ENCODE assay signal across 7 cellular contexts in the genomic region with DNA sequence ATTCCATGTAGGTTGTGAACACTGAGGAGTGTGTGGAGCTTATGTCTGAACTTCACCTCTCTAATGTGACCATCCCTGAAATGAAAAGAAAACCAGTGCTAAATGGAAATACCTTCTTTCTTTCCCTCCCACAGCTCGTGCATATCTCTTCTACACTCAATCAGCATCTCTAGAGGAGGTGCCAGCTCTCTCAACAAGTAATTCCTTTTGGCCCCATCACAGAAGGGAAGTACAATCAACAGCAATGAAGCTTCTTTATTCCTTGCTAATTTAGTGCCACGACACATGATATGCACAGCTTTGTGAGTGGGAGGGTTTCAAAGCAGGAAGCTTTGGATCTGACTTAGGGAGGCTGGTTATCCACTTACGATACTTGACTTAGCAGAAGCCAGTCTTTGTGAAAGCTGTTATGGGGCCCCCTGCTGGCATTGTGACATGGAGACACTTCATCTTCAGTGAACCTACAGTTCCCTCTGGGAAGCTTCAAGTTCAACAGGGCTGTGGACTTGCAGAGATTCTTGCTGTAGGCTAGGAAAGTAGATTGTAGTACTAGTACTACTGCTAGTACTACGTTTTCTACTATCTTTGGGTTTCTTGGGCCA.
DNase-seq lines count a peak whose midpoint lies in the region; ATAC-seq, FAIRE-seq and TF ChIP-seq lines count a peak whose summit lies in the region.

No MANE protein-coding gene starts in this region.

- DNase-seq in GM10266 (ENCODE audit: extremely low spot score) (peak; percentile 19), GM12878 (ENCODE audit: low read depth, low spot score) (no peak), keratinocyte (ENCODE audit: low read depth, low spot score) (peak; percentile 9)
- DNase-seq in stimulated activated CD4-positive, alpha-beta T cell treated with anti-CD3 and anti-CD28 coated beads, TNF-alpha, amount 100 ng/mL, for 48 hours (ENCODE audit: low read depth in 3 of 3), result peak; percentile 8 to 11 (median 9)

- no peak for TF ChIP-seq POLR2A in GM12878 (IDR thresholded peaks at IDR 0.05; ENCODE audit: low read depth, low read length)

- dilution Hi-C loops in keratinocyte (cut with MboI; ENCODE audit: extremely low pct_ligation_motif_present, low sequenced_read_pairs), result no loop called here

- H2AFZ ChIP-seq in OCI-LY3 (ENCODE audit: low read depth, low read length), result 0 out of 2 replicates have a peak overlapping the region, but pooled peaks have one; percentile 52
- H2AFZ ChIP-seq in GM12878 (ENCODE audit: control insufficient read depth, low read depth, low read length), result no peak overlapping the region
- H2AFZ ChIP-seq in keratinocyte (ENCODE audit: control insufficient read depth, low read length), result no peak overlapping the region

- H3K9me3 ChIP-seq in OCI-LY3 (ENCODE audit: insufficient read depth, low read length) (no peaks in the 10 kb centered on the region), GM12878 (replicated peaks; ENCODE audit: control insufficient read depth, insufficient read depth, low read length) (no peaks in the 10 kb centered on the region), keratinocyte (ENCODE audit: control insufficient read depth, low read depth, low read length) (no peaks in the 10 kb centered on the region)

- H3K79me2 ChIP-seq in OCI-LY3 (ENCODE audit: low read length), result no peaks in the 10 kb centered on the region
- no peaks in the 10 kb centered on the region for H3K79me2 ChIP-seq in GM12878 (ENCODE audit: control insufficient read depth, insufficient read depth, low read length)
- H3K79me2 ChIP-seq in keratinocyte (ENCODE audit: control insufficient read depth, insufficient read depth, low read length), result no peaks in the 10 kb centered on the region

- intact Hi-C loops in GM12878 (cut with micrococcal nuclease; ENCODE audit: unreplicated experiment), result loop anchor here (5.0 kb wide), 1 partner anchor 114 kb away; no protein-coding TSS in a partner anchor

- ATAC-seq in HG03280 (IDR thresholded peaks at IDR 0.05; ENCODE audit: unreplicated experiment) (peak; percentile 57), GM12878 (peak; percentile 74), GM21381 (IDR thresholded peaks at IDR 0.05; ENCODE audit: unreplicated experiment) (no peak)

- 0 out of 2 replicates have a peak overlapping the region, but pooled peaks have one; percentile 19 for H3K4me3 ChIP-seq in OCI-LY3 (ENCODE audit: low read length)
- H3K4me3 ChIP-seq in GM12878, result no peak overlapping the region
- no peak overlapping the region for H3K4me3 ChIP-seq in keratinocyte (ENCODE audit: control insufficient read depth in 2 of 3, extremely low read depth in 1 of 3, insufficient read depth in 2 of 3, low read depth in 1 of 3, low read length in 3 of 3)

- POLR2A ChIA-PET in GM12878 (lab: Charles Lee), result no interaction called here

- TF ChIP-seq CTCF in GM10266 (IDR thresholded peaks at IDR 0.05; ENCODE audit: control insufficient read depth, insufficient read depth, low read depth, missing control alignments), result peak; percentile 50
- peak; percentile 83 for TF ChIP-seq CTCF in OCI-LY3 (IDR thresholded peaks at IDR 0.05; ENCODE audit: low read depth, low read length)
- TF ChIP-seq CTCF in GM12878 (IDR thresholded peaks at IDR 0.05 in 2 of 3, conservative IDR thresholded peaks at IDR 0.05 in 1 of 3; ENCODE audit: control insufficient read depth in 2 of 3, extremely low read depth in 1 of 3, insufficient read depth in 1 of 3, low read depth in 3 of 3, low read length in 3 of 3), result peak; percentile 59 to 70 (median 68)
- peak; percentile 57 to 81 (median 65) for TF ChIP-seq CTCF in keratinocyte (optimal IDR thresholded peaks at IDR 0.05 in 1 of 3, IDR thresholded peaks at IDR 0.05 in 1 of 3, conservative IDR thresholded peaks at IDR 0.05 in 1 of 3; ENCODE audit: extremely low read depth in 1 of 3, insufficient read depth in 2 of 3, low read length in 3 of 3)

- H3K9me1 ChIP-seq in keratinocyte (ENCODE audit: control insufficient read depth, extremely low read depth, insufficient read depth, low read length), result no peaks in the 10 kb centered on the region

- no peak overlapping the region for H3K27ac ChIP-seq in OCI-LY3 (ENCODE audit: low read length)
- H3K27ac ChIP-seq in GM12878 (ENCODE audit: control insufficient read depth, insufficient read depth), result no peak overlapping the region
- H3K27ac ChIP-seq in keratinocyte (ENCODE audit: control insufficient read depth, insufficient read depth, low read length), result no peak overlapping the region

- H4K20me1 ChIP-seq in OCI-LY3 (ENCODE audit: insufficient read depth, low read length) (no peaks in the 10 kb centered on the region), GM12878 (ENCODE audit: control insufficient read depth, insufficient read depth) (no peaks in the 10 kb centered on the region), keratinocyte (ENCODE audit: control insufficient read depth, extremely low read depth, insufficient read depth, low read length) (no peaks in the 10 kb centered on the region)

- CTCF ChIA-PET in GM12878 (lab: Yijun Ruan, JAX), result interaction anchor here (0.6 to 6.3 kb wide), 16 partner anchors 10 to 726 kb away, joined by 3 to 59 read pairs (median 4); no protein-coding TSS in a partner anchor

- no peak for TF ChIP-seq EP300 in GM12878 (IDR thresholded peaks at IDR 0.05; ENCODE audit: borderline replicate concordance in 1 of 2, control insufficient read depth in 1 of 2, low read depth in 2 of 2, low read length in 2 of 2)

- H3K36me3 ChIP-seq in OCI-LY3 (replicated peaks; ENCODE audit: low read depth, low read length) (no peaks in the 10 kb centered on the region), GM12878 (ENCODE audit: control insufficient read depth in 2 of 2, insufficient read depth in 2 of 2, low read length in 1 of 2) (no peaks in the 10 kb centered on the region), keratinocyte (ENCODE audit: control insufficient read depth in 2 of 2, extremely low read depth in 1 of 2, insufficient read depth in 2 of 2, low read length in 2 of 2) (no peaks in the 10 kb centered on the region)

- 0% methylated on average over 4 of the region's 4 CpGs for WGBS in GM12878 (ENCODE audit: insufficient coverage, insufficient replicate concordance, low lambda C conversion rate, missing lambda C conversion rate)

- H3K27me3 ChIP-seq in OCI-LY3 (ENCODE audit: low read depth, low read length) (peaks cover 9% of the 10 kb centered on the region; the same call in 1 of the 2 replicates), GM12878 (replicated peaks in 1 of 2; ENCODE audit: control insufficient read depth in 2 of 2, insufficient read depth in 2 of 2, low read length in 1 of 2) (no peaks in the 10 kb centered on the region; a peak in 1 of 4 replicates), keratinocyte (ENCODE audit: control insufficient read depth, extremely low read depth, insufficient read depth, low read length) (no peaks in the 10 kb centered on the region)

- SMC1A ChIA-PET in GM12878 (lab: Charles Lee; ENCODE audit: uncharacterized antibody, unreplicated experiment), result interaction anchor here (0.7 to 1.4 kb wide), 5 partner anchors 36 to 115 kb away, joined by 3 to 8 read pairs (median 3); no protein-coding TSS in a partner anchor

- H3K4me1 ChIP-seq in OCI-LY3 (ENCODE audit: low read length), result peaks cover 8% of the 10 kb centered on the region; the same call in 1 of the 2 replicates
- H3K4me1 ChIP-seq in GM12878 (ENCODE audit: control insufficient read depth, insufficient read depth, low read length), result no peaks in the 10 kb centered on the region
- no peaks in the 10 kb centered on the region for H3K4me1 ChIP-seq in keratinocyte (ENCODE audit: control insufficient read depth, extremely low read depth, insufficient read depth, low read length)

- in situ Hi-C loops in GM12878 (cut with MboI), result no loop called here

- RAD21 ChIA-PET in GM12878 (lab: Charles Lee; ENCODE audit: unreplicated experiment), result interaction anchor here (1.2 to 2.4 kb wide), 3 partner anchors 39 to 129 kb away, joined by 3 to 10 read pairs (median 5); no protein-coding TSS in a partner anchor

- peak; percentile 50 for TF ChIP-seq RAD21 in GM12878 (IDR thresholded peaks at IDR 0.05; ENCODE audit: insufficient read depth, low read depth, low read length)

- FAIRE-seq in GM12878 (lab: Jason Lieb, UNC), result no peak
- no peak for FAIRE-seq in keratinocyte (lab: Jason Lieb, UNC)

- no TSS peak for BruUV-seq in GM12878 (replicated peaks; lab: Mats Ljungman, UMichigan)

- H3K4me2 ChIP-seq in OCI-LY3 (ENCODE audit: low read length), result peak overlapping the region; percentile 47
- H3K4me2 ChIP-seq in GM12878 (ENCODE audit: control insufficient read depth, insufficient read depth), result no peak overlapping the region
- no peak overlapping the region for H3K4me2 ChIP-seq in keratinocyte (ENCODE audit: control insufficient read depth, extremely low read depth, insufficient read depth, low read depth, low read length)

- H3K9ac ChIP-seq in OCI-LY3 (ENCODE audit: low read length) (no peak overlapping the region), GM12878 (ENCODE audit: control insufficient read depth, insufficient read depth, low read length) (no peak overlapping the region), keratinocyte (ENCODE audit: control insufficient read depth, extremely low read depth, insufficient read depth, low read length) (no peak overlapping the region)

TF ChIP-seq in GM12878, 131 proteins besides CTCF, POLR2A, EP300 and RAD21 (continues in another document):
- TF ChIP-seq BRCA1 (IDR thresholded peaks at IDR 0.05; ENCODE audit: low read depth, low read length) (no peak), YY1 (IDR thresholded peaks at IDR 0.05; ENCODE audit: low read depth, low read length) (0 out of 2 replicates have a peak, but pooled peaks have one; percentile 17), STAT3 (IDR thresholded peaks at IDR 0.05; ENCODE audit: low read depth, low read length) (no peak)
- TF ChIP-seq, protein P1, sequence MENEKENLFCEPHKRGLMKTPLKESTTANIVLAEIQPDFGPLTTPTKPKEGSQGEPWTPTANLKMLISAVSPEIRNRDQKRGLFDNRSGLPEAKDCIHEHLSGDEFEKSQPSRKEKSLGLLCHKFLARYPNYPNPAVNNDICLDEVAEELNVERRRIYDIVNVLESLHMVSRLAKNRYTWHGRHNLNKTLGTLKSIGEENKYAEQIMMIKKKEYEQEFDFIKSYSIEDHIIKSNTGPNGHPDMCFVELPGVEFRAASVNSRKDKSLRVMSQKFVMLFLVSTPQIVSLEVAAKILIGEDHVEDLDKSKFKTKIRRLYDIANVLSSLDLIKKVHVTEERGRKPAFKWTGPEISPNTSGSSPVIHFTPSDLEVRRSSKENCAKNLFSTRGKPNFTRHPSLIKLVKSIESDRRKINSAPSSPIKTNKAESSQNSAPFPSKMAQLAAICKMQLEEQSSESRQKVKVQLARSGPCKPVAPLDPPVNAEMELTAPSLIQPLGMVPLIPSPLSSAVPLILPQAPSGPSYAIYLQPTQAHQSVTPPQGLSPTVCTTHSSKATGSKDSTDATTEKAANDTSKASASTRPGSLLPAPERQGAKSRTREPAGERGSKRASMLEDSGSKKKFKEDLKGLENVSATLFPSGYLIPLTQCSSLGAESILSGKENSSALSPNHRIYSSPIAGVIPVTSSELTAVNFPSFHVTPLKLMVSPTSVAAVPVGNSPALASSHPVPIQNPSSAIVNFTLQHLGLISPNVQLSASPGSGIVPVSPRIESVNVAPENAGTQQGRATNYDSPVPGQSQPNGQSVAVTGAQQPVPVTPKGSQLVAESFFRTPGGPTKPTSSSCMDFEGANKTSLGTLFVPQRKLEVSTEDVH (IDR thresholded peaks at IDR 0.05; ENCODE audit: low read depth, partially characterized antibody), result no peak
